9 cellular contexts compared by ENCODE assay signal in genomic region chr12:51951843-51952722, GRCh38. TPM values are rescaled to one million over a fixed set of nuclear protein-coding genes. Genes with fewer than 3 reads are reported as not detected.
DNase-seq lines count a peak whose midpoint lies in the region; ATAC-seq and TF ChIP-seq lines count a peak whose summit lies in the region.
"Had no signal": no experiment of that assay in that cellular context is flagged by ENCODE, and none has a peak within 500 bp of the region (broad histone marks: within the 10 kb centered on the region; RNA-seq: fewer than 3 reads in every experiment).

No MANE protein-coding gene starts in this region.

- no peaks in the 10 kb centered on the region for H3K9me3 Mint-ChIP-seq in activated T-cell treated with anti-CD3 and anti-CD28 coated beads, Interleukin-2, amount 50 U/mL, for 72 hours
- no peaks in the 10 kb centered on the region for H3K9me3 Mint-ChIP-seq in progenitor cell of endocrine pancreas (ENCODE audit: low read depth)

- H3F3A ChIP-seq in DOHH2 (ENCODE audit: control insufficient read depth, insufficient read depth) = no peaks in the 10 kb centered on the region

- intact Hi-C loops in heart left ventricle (cut with DNase I) = loop anchor here in 1 of 10 donors (2.0 kb wide), 1 partner anchor 21 kb away; no protein-coding TSS in a partner anchor

- peak overlapping the region; percentile 33 to 77 for H3K4me3 Mint-ChIP-seq in activated T-cell treated with anti-CD3 and anti-CD28 coated beads, Interleukin-2, amount 50 U/mL, for 72 hours
- H3K4me3 Mint-ChIP-seq in progenitor cell of endocrine pancreas (ENCODE audit: low read depth) = peak overlapping the region; percentile 87

- H3K9me2 ChIP-seq in DOHH2 (replicated peaks; ENCODE audit: control insufficient read depth, low read length) = no peaks in the 10 kb centered on the region

- H3K27me3 Mint-ChIP-seq in activated T-cell treated with anti-CD3 and anti-CD28 coated beads, Interleukin-2, amount 50 U/mL, for 72 hours (ENCODE audit: low read depth) = peaks cover 23% of the 10 kb centered on the region
- peaks cover 29% of the 10 kb centered on the region for H3K27me3 Mint-ChIP-seq in progenitor cell of endocrine pancreas

- ATAC-seq in activated T-cell treated with anti-CD3 and anti-CD28 coated beads, Interleukin-2, amount 50 U/mL, for 72 hours (replicated peaks in 1 of 2) = peak; percentile 5 to 14
- ATAC-seq in heart left ventricle = peak in 3 of 4 donors; percentile 20 to 28 (median 22)

- no peaks in the 10 kb centered on the region for H3K9me3 ChIP-seq in DOHH2 (ENCODE audit: control insufficient read depth, insufficient read depth, low read length)
- H3K9me3 ChIP-seq in heart left ventricle = peaks cover 0 to 4% (median 0%) of the 10 kb centered on the region in 12 donors

- peaks cover 51% of the 10 kb centered on the region for H3K79me2 ChIP-seq in DOHH2 (ENCODE audit: control insufficient read depth, low read length)

- H3K36me3 ChIP-seq in DOHH2 (ENCODE audit: control insufficient read depth, low read length) (no peaks in the 10 kb centered on the region; the same call in 1 of the 2 replicates), heart left ventricle (no peaks in the 10 kb centered on the region)

- H3K4me1 Mint-ChIP-seq in activated T-cell treated with anti-CD3 and anti-CD28 coated beads, Interleukin-2, amount 50 U/mL, for 72 hours (ENCODE audit: low read depth) = peaks cover 42% of the 10 kb centered on the region
- H3K4me1 Mint-ChIP-seq in progenitor cell of endocrine pancreas (ENCODE audit: low read depth) = peaks cover 35% of the 10 kb centered on the region

- H3K36me3 Mint-ChIP-seq in activated T-cell treated with anti-CD3 and anti-CD28 coated beads, Interleukin-2, amount 50 U/mL, for 72 hours (ENCODE audit: insufficient read depth in 2 of 2) = no peaks in the 10 kb centered on the region
- H3K36me3 Mint-ChIP-seq in progenitor cell of endocrine pancreas (ENCODE audit: insufficient read depth) = no peaks in the 10 kb centered on the region

- peak overlapping the region; percentile 99 for H3K4me2 ChIP-seq in DOHH2 (ENCODE audit: low read length)

- no peak overlapping the region for H3K27ac Mint-ChIP-seq in activated T-cell treated with anti-CD3 and anti-CD28 coated beads, Interleukin-2, amount 50 U/mL, for 72 hours
- peak overlapping the region; percentile 93 for H3K27ac Mint-ChIP-seq in progenitor cell of endocrine pancreas

- H4K20me1 ChIP-seq in DOHH2 (ENCODE audit: control insufficient read depth, insufficient read depth, low read depth, low read length) = peaks cover 15% of the 10 kb centered on the region

- DNase-seq in HL-60 (ENCODE audit: low read depth in 1 of 2, low spot score in 1 of 2) = no peak
- peak; percentile 8 to 13 for DNase-seq in activated T-cell treated with anti-CD3 and anti-CD28 coated beads, Interleukin-2, amount 50 U/mL, for 72 hours
- peak; percentile 32 to 68 (median 46) for DNase-seq in heart left ventricle
- DNase-seq in progenitor cell of endocrine pancreas (ENCODE audit: low spot score, unreplicated experiment) = peak; percentile 29
- DNase-seq in epidermal melanocyte (ENCODE audit: insufficient read length, low spot score) = no peak
- no peak for DNase-seq in DMS153 (lab: John Stamatoyannopoulos, UW)
- DNase-seq in superior temporal gyrus (ENCODE audit: extremely low spot score) = no peak

- no peak overlapping the region for H3K27ac ChIP-seq in DOHH2 (ENCODE audit: low read depth, low read length)
- H3K27ac ChIP-seq in HL-60 (replicated peaks) = peak overlapping the region; percentile 75
- H3K27ac ChIP-seq in heart left ventricle = peak overlapping the region; percentile 74 to 96 (median 90)

- H3K4me1 ChIP-seq in DOHH2 (ENCODE audit: control insufficient read depth, low read length) = peaks cover 43% of the 10 kb centered on the region
- H3K4me1 ChIP-seq in heart left ventricle = peaks cover 8 to 47% (median 32%) of the 10 kb centered on the region in 12 donors

- 1 to 5% (median 2%) methylated on average over 14 to 50 of the region's 50 CpGs for WGBS in heart left ventricle, 4 donors

- H3K27me3 ChIP-seq in DOHH2 (ENCODE audit: control insufficient read depth, low read length) = peaks cover 28% of the 10 kb centered on the region
- H3K27me3 ChIP-seq in HL-60 (ENCODE audit: insufficient read depth, poor library complexity, severe bottlenecking) = peaks cover 3% of the 10 kb centered on the region
- H3K27me3 ChIP-seq in heart left ventricle = no peaks in the 10 kb centered on the region

- TF ChIP-seq POLR2A in heart left ventricle (IDR thresholded peaks at IDR 0.05) = no peak

- no peak for TF ChIP-seq CTCF in DOHH2 (IDR thresholded peaks at IDR 0.05; ENCODE audit: low read depth, low read length, poor library complexity, severe bottlenecking)
- TF ChIP-seq CTCF in HL-60 (IDR thresholded peaks at IDR 0.05; ENCODE audit: insufficient read depth, low read length) = no peak
- no peak for TF ChIP-seq CTCF in heart left ventricle (IDR thresholded peaks at IDR 0.05)
- TF ChIP-seq CTCF in progenitor cell of endocrine pancreas (IDR thresholded peaks at IDR 0.05; ENCODE audit: unreplicated experiment) = no peak

- H3K4me3 ChIP-seq in DOHH2 (ENCODE audit: low read length) = peak overlapping the region; percentile 82
- H3K4me3 ChIP-seq in HL-60 (replicated peaks; ENCODE audit: insufficient read depth, low read length) = peak overlapping the region; percentile 86
- H3K4me3 ChIP-seq in heart left ventricle = peak overlapping the region; percentile 77 to 100 (median 99)

RNA-seq across cellular contexts. Expression of gene ACVR1B, which starts 0.6 kb away (rescaled TPM):
- 1 to 10 TPM; 7.2 to 8.4 TPM for total RNA-seq in activated T-cell treated with anti-CD3 and anti-CD28 coated beads, Interleukin-2, amount 50 U/mL, for 72 hours
- total RNA-seq in heart left ventricle (10 to 100 TPM in 7 of 9 donors, 1 to 10 TPM in 2; 7.4 to 19.8 (median 11.6) TPM), progenitor cell of endocrine pancreas (65.1 and 65.7 TPM in 2 replicates)
- polyA plus RNA-seq in heart left ventricle = 10 to 100 TPM in 1 of 2 donors, 1 to 10 TPM in 1; 7.7 to 13.3 TPM

RNA-seq across cellular contexts. Expression of gene ACVRL1, which starts 44.8 kb away (rescaled TPM):
- total RNA-seq in activated T-cell treated with anti-CD3 and anti-CD28 coated beads, Interleukin-2, amount 50 U/mL, for 72 hours = not detected
- total RNA-seq in heart left ventricle (100 to 1,000 TPM in 1 of 9 donors, 10 to 100 TPM in 8; 23.5 to 116 (median 33.4) TPM), progenitor cell of endocrine pancreas (0.18 TPM in 1 of 2 replicates, not detected in the other)
- 10 to 100 TPM; 20.5 to 35.1 TPM for polyA plus RNA-seq in heart left ventricle
- total RNA-seq: T-helper 1 cell treated with Interleukin-12 subunit alpha and Interleukin-12 subunit beta and Interleukin-4 antibody, amounts not matched to agents 30 ng/mL and 1 ng/mL, for 36 hours had no signal

RNA-seq across cellular contexts. Expression of gene TAMALIN, which starts 54.7 kb away (rescaled TPM):
- total RNA-seq in activated T-cell treated with anti-CD3 and anti-CD28 coated beads, Interleukin-2, amount 50 U/mL, for 72 hours = 10 to 100 TPM; 10.0 to 11.1 TPM
- total RNA-seq in heart left ventricle (10 to 100 TPM; 12.9 to 38.0 (median 17.6) TPM), progenitor cell of endocrine pancreas (12.5 and 15.5 TPM in 2 replicates)
- 10 to 100 TPM; 17.8 to 26.5 TPM for polyA plus RNA-seq in heart left ventricle

Comparison
In these comparisons a context has a peak if more than half of its experiments do, and no peak if none do; other contexts are left out.
1. DNase-seq: peak in activated T-cell treated with anti-CD3 and anti-CD28 coated beads, Interleukin-2, amount 50 U/mL, for 72 hours (2 of 2), heart left ventricle (5 of 5) and progenitor cell of endocrine pancreas (single experiment); none in HL-60 (0 of 2), epidermal melanocyte (single experiment), DMS153 (single experiment) and superior temporal gyrus (single experiment).
2. RNA of gene ACVRL1, which starts 44.8 kb away (total RNA-seq): 23.5 to 116 TPM in heart left ventricle; not detected in activated T-cell treated with anti-CD3 and anti-CD28 coated beads, Interleukin-2, amount 50 U/mL, for 72 hours and 0.18 TPM in progenitor cell of endocrine pancreas; every median in the first group is over 10 times any median in the second.
3. Peak in every context shown above with its lines, with median percentiles within 50 percentile points of each other: H3K4me3 ChIP-seq.